7 cellular contexts compared by ENCODE assay signal in the genomic region with DNA sequence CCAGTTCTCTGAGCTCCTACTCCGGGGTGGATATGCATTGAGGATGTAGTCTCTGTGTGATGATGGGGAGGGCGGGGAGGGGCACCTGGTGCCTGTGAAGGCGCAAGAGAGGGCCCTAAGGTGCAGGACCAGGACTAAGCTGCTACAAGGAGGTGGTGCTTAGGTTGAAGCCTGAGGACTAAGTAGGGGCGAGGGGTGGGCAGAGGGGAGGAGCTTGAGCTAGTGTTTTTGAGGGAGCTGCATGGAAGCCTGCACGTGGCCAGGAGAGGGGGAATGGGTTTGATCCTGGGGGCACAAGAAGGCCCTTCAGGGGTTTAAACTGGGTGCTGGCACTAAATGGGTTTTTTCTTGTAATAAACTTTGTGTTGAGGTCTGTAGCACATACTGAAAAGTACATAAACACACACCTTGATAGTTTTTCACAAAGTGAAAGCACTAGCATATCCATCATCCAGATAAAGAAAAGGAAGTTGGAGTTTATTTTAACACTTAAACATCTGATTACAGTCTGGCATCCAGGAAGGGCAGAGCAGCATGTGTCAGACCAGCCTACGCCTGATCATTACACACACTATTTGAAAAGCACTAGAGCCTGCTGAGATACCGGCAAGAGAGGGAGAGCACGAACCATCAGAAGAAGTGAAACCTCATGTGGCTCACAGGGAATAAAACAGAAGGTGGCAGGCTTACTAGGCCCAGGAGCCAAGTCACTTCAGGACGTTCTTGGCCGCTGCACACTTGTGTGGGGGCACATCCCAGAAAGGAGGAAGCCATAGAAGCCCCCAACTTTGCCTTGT.
DNase-seq lines count a peak whose midpoint lies in the region; ATAC-seq and TF ChIP-seq lines count a peak whose summit lies in the region.

No MANE protein-coding gene starts in this region.

- H3K4me3 Mint-ChIP-seq in effector memory CD8-positive, alpha-beta T cell: no peak overlapping the region
- H3K4me3 Mint-ChIP-seq in progenitor cell of endocrine pancreas (ENCODE audit: low read depth) (no peak overlapping the region), MCF 10A (ENCODE audit: unreplicated experiment) (no peak overlapping the region)

- peaks cover 7% of the 10 kb centered on the region; the same call in 1 of the 2 replicates for H4K20me1 ChIP-seq in Karpas-422 (ENCODE audit: insufficient read depth, low read depth, low read length)

- CTCF ChIA-PET in MCF 10A (lab: Yijun Ruan, JAX): interaction anchor here (0.6 kb wide), 2 partner anchors 17 to 144 kb away, joined by 3 read pairs; no protein-coding TSS in a partner anchor

- H3K9me3 Mint-ChIP-seq in effector memory CD8-positive, alpha-beta T cell: no peaks in the 10 kb centered on the region
- H3K9me3 Mint-ChIP-seq in progenitor cell of endocrine pancreas (ENCODE audit: low read depth) (no peaks in the 10 kb centered on the region), MCF 10A (ENCODE audit: unreplicated experiment) (no peaks in the 10 kb centered on the region)

- no peak overlapping the region for H3K9ac ChIP-seq in Karpas-422 (ENCODE audit: low read length)

- H3K27ac Mint-ChIP-seq in effector memory CD8-positive, alpha-beta T cell: peak overlapping the region; percentile 36 to 60
- H3K27ac Mint-ChIP-seq in progenitor cell of endocrine pancreas (peak overlapping the region; percentile 86), MCF 10A (ENCODE audit: low read depth, unreplicated experiment) (no peak overlapping the region)

- H3K4me3 ChIP-seq in Karpas-422 (ENCODE audit: low read length): no peak overlapping the region

- H3K79me2 ChIP-seq in Karpas-422 (ENCODE audit: low read length): no peaks in the 10 kb centered on the region

- H3K9me2 ChIP-seq in Karpas-422 (replicated peaks; ENCODE audit: insufficient read depth, low read length): no peaks in the 10 kb centered on the region

- H3K27ac ChIP-seq in Karpas-422 (ENCODE audit: low read length): no peak overlapping the region

- peak; percentile 30 for DNase-seq in HuH-7 (ENCODE audit: low spot score)
- no peak for DNase-seq in effector memory CD8-positive, alpha-beta T cell
- no peak for DNase-seq in progenitor cell of endocrine pancreas (ENCODE audit: low spot score, unreplicated experiment)
- DNase-seq in MCF 10A (ENCODE audit: unreplicated experiment): no peak
- DNase-seq in Karpas-422: no peak

- H2AFZ ChIP-seq in Karpas-422 (ENCODE audit: low read length): no peak overlapping the region

- no peaks in the 10 kb centered on the region for H3K27me3 ChIP-seq in Karpas-422 (ENCODE audit: low read length)

- H3K36me3 ChIP-seq in Karpas-422 (ENCODE audit: insufficient read depth, low read length): no peaks in the 10 kb centered on the region; the same call in 1 of the 2 replicates

- H3K4me1 Mint-ChIP-seq in effector memory CD8-positive, alpha-beta T cell (ENCODE audit: low read depth in 2 of 2): peaks cover 8 to 12% of the 10 kb centered on the region in 2 donors
- H3K4me1 Mint-ChIP-seq in progenitor cell of endocrine pancreas (ENCODE audit: low read depth) (peaks cover 22% of the 10 kb centered on the region), MCF 10A (ENCODE audit: insufficient read depth, unreplicated experiment) (no peaks in the 10 kb centered on the region)

- POLR2A ChIA-PET in MCF 10A (lab: Yijun Ruan, JAX): no interaction called here

- H3K36me3 Mint-ChIP-seq in effector memory CD8-positive, alpha-beta T cell (ENCODE audit: insufficient read depth): peaks cover 17% of the 10 kb centered on the region
- H3K36me3 Mint-ChIP-seq in progenitor cell of endocrine pancreas (ENCODE audit: insufficient read depth) (peaks cover 13% of the 10 kb centered on the region), MCF 10A (ENCODE audit: insufficient read depth, unreplicated experiment) (peaks cover 22% of the 10 kb centered on the region)

- BruUV-seq in MCF 10A (replicated peaks; lab: Mats Ljungman, UMichigan): no TSS peak

- intact Hi-C loops in MCF 10A (cut with micrococcal nuclease): no loop called here

- H3K27me3 Mint-ChIP-seq in effector memory CD8-positive, alpha-beta T cell: no peaks in the 10 kb centered on the region
- H3K27me3 Mint-ChIP-seq in progenitor cell of endocrine pancreas (no peaks in the 10 kb centered on the region), MCF 10A (ENCODE audit: insufficient read depth, unreplicated experiment) (no peaks in the 10 kb centered on the region)

- TF ChIP-seq CTCF in progenitor cell of endocrine pancreas (IDR thresholded peaks at IDR 0.05; ENCODE audit: unreplicated experiment) (no peak), MCF 10A (IDR thresholded peaks at IDR 0.05; ENCODE audit: unreplicated experiment) (no peak)

- no peaks in the 10 kb centered on the region for H3K4me1 ChIP-seq in Karpas-422 (ENCODE audit: low read length)

- H3K4me2 ChIP-seq in Karpas-422 (ENCODE audit: low read depth, low read length, poor library complexity, severe bottlenecking): no peak overlapping the region

- no peaks in the 10 kb centered on the region for H3K9me3 ChIP-seq in Karpas-422 (ENCODE audit: low read length)

- ATAC-seq in GM18511 (IDR thresholded peaks at IDR 0.05; ENCODE audit: unreplicated experiment) (peak; percentile 76), GM18867 (IDR thresholded peaks at IDR 0.05; ENCODE audit: unreplicated experiment) (no peak)
- ATAC-seq in effector memory CD8-positive, alpha-beta T cell (replicated peaks): no peak
